8 cellular contexts compared by ENCODE assay signal in genomic region chr6:155418017-155418749, GRCh38. TPM values are rescaled to one million over a fixed set of nuclear protein-coding genes. Genes with fewer than 3 reads are reported as not detected.
A peak's percentile ranks its signal among the peaks of the same experiment; 100 is the strongest.
DNase-seq lines count a peak whose midpoint lies in the region; TF ChIP-seq lines count a peak whose summit lies in the region.

No MANE protein-coding gene starts in this region.

- H3K4me3 ChIP-seq in endodermal cell (ENCODE audit: low read length) (no peak overlapping the region), skin epidermis (peak overlapping the region in 1 of 7 experiments; percentile 11)

- no peaks in the 10 kb centered on the region for H3K4me1 ChIP-seq in endodermal cell (ENCODE audit: control insufficient read depth, insufficient read depth, low read length)

- CTCF ChIA-PET in activated CD4-positive, alpha-beta memory T cell treated with anti-CD3 and anti-CD28 coated beads for 36 hours (lab: Charles Lee) = interaction anchor here (0.9 to 2.4 kb wide), 9 partner anchors 10 to 111 kb away, joined by 3 to 6 read pairs (median 4); no protein-coding TSS in a partner anchor

- peak overlapping the region; percentile 38 for H3K4me3 Mint-ChIP-seq in activated CD4-positive, alpha-beta memory T cell treated with anti-CD3 and anti-CD28 coated beads for 36 hours
- H3K4me3 Mint-ChIP-seq in endodermal cell = no peak overlapping the region

- POLR2A ChIA-PET in activated CD4-positive, alpha-beta memory T cell treated with anti-CD3 and anti-CD28 coated beads for 36 hours (lab: Charles Lee) = interaction anchor here (1.2 to 2.1 kb wide), 6 partner anchors 15 to 210 kb away, joined by 3 to 12 read pairs (median 6); no protein-coding TSS in a partner anchor

- DNase-seq in ELR (ENCODE audit: low read depth) (peak; percentile 81), H4 (ENCODE audit: low spot score) (peak; percentile 11), NCI-H1417 (lab: John Stamatoyannopoulos, UW) (peak in 2 of 3 experiments; percentile 84 to 97), endodermal cell (no peak), putamen (ENCODE audit: low spot score) (no peak), NCI-H2029 treated with DMSO at 0.1 percent for 48 hours (lab: John Stamatoyannopoulos, UW) (no peak)
- peak; percentile 87 for DNase-seq in activated CD4-positive, alpha-beta memory T cell treated with anti-CD3 and anti-CD28 coated beads for 36 hours

- 43 to 70% methylated on average over 3 to 9 of the region's 9 CpGs for WGBS in endodermal cell (ENCODE audit: insufficient coverage in 1 of 2, insufficient read length in 1 of 2), 2 experiments

- peak overlapping the region; percentile 5 for H3K27ac ChIP-seq in endodermal cell (ENCODE audit: low read depth, low read length)
- H3K27ac ChIP-seq in skin epidermis = peak overlapping the region in 17 of 21 experiments; percentile 4 to 67 (median 48)

- intact Hi-C loops in activated CD4-positive, alpha-beta memory T cell treated with anti-CD3 and anti-CD28 coated beads for 36 hours (cut with micrococcal nuclease) = loop anchor here (1.0 to 10.0 kb wide), 17 partner anchors 27 to 1689 kb away; partner anchors contain the start of genes SCAF8 and TFB1M

- no peaks in the 10 kb centered on the region for H3K27me3 Mint-ChIP-seq in activated CD4-positive, alpha-beta memory T cell treated with anti-CD3 and anti-CD28 coated beads for 36 hours
- H3K27me3 Mint-ChIP-seq in endodermal cell (ENCODE audit: insufficient read depth) = no peaks in the 10 kb centered on the region

- H3K27me3 ChIP-seq in endodermal cell (ENCODE audit: control insufficient read depth, insufficient read depth, low read length, poor library complexity, severe bottlenecking) = no peaks in the 10 kb centered on the region

- peaks cover 2% of the 10 kb centered on the region for H3K9me3 Mint-ChIP-seq in activated CD4-positive, alpha-beta memory T cell treated with anti-CD3 and anti-CD28 coated beads for 36 hours
- H3K9me3 Mint-ChIP-seq in endodermal cell = no peaks in the 10 kb centered on the region

- H3K36me3 Mint-ChIP-seq in activated CD4-positive, alpha-beta memory T cell treated with anti-CD3 and anti-CD28 coated beads for 36 hours = no peaks in the 10 kb centered on the region
- no peaks in the 10 kb centered on the region for H3K36me3 Mint-ChIP-seq in endodermal cell (ENCODE audit: low read depth)

- TF ChIP-seq CTCF in endodermal cell (conservative IDR thresholded peaks at IDR 0.05) = no peak

- no peak overlapping the region for H3K9ac ChIP-seq in endodermal cell (ENCODE audit: extremely low read depth, low read length, poor library complexity, severe bottlenecking)

- no peaks in the 10 kb centered on the region for H3K36me3 ChIP-seq in endodermal cell (ENCODE audit: control insufficient read depth, insufficient read depth, low read length)

- peaks cover 55% of the 10 kb centered on the region for H3K4me1 Mint-ChIP-seq in activated CD4-positive, alpha-beta memory T cell treated with anti-CD3 and anti-CD28 coated beads for 36 hours (ENCODE audit: low read depth)
- H3K4me1 Mint-ChIP-seq in endodermal cell = peaks cover 2% of the 10 kb centered on the region

- H3K9me3 ChIP-seq in endodermal cell (ENCODE audit: control insufficient read depth, low read length) = no peaks in the 10 kb centered on the region

- H3K27ac Mint-ChIP-seq in activated CD4-positive, alpha-beta memory T cell treated with anti-CD3 and anti-CD28 coated beads for 36 hours = peak overlapping the region; percentile 98
- no peak overlapping the region for H3K27ac Mint-ChIP-seq in endodermal cell

RNA-seq across cellular contexts. Expression of gene NOX3, which starts 37.5 kb away (rescaled TPM):
- total RNA-seq in H4 (2014; rRNA removed; shearing (Covaris generic)) = not detected in 2 replicates
- not detected for total RNA-seq in activated CD4-positive, alpha-beta memory T cell treated with anti-CD3 and anti-CD28 coated beads for 36 hours
- not detected for total RNA-seq in endodermal cell
- not detected for polyA plus RNA-seq in endodermal cell (2013, experiment 1 of 2)
- not detected for polyA plus RNA-seq in endodermal cell (2013, experiment 2 of 2)

Comparison
In these comparisons a context has a peak if more than half of its experiments do, and no peak if none do; other contexts are left out.
1. DNase-seq: peak in ELR (single experiment), H4 (single experiment), NCI-H1417 (2 of 3) and activated CD4-positive, alpha-beta memory T cell treated with anti-CD3 and anti-CD28 coated beads for 36 hours (single experiment); none in endodermal cell (single experiment), putamen (single experiment) and NCI-H2029 treated with DMSO at 0.1 percent for 48 hours (single experiment).